ENCODE assay signal across 27 cellular contexts in the genomic region with DNA sequence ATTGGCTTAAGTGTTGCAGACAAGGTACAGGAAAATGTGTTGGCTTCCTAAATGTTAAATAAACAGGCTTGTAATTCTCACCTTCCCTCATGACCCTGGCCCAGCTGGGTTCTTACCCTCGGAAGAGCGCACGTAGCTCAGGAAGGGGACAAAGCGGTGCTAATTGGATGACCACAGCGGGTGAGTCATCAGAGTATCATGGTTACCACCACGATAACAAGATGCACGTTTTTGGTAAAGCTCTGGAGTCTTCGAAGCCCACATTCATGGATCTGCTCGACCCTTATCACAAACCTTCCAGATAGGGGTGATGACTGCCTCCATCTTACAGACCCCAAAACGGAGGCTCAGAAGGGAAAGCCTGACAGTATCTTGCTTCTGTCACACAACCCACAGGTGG. TPM values are rescaled to one million over a fixed set of nuclear protein-coding genes. Genes with fewer than 3 reads are reported as not detected.
DNase-seq lines count a peak whose midpoint lies in the region; ATAC-seq and FAIRE-seq lines count a peak whose summit lies in the region.
"Had no signal": no experiment of that assay in that cellular context is flagged by ENCODE, and none has a peak within 500 bp of the region (broad histone marks: within the 10 kb centered on the region; RNA-seq: fewer than 3 reads in every experiment).

No MANE protein-coding gene starts in this region.

- no peak for FAIRE-seq in RCC 7860 (lab: Jason Lieb, UNC)
- FAIRE-seq: A204.1, kidney had no signal

- H3K4me3 Mint-ChIP-seq in activated CD4-positive, alpha-beta memory T cell treated with anti-CD3 and anti-CD28 coated beads for 36 hours: no peak overlapping the region
- H3K4me3 Mint-ChIP-seq: activated naive CD8-positive, alpha-beta T cell treated with anti-CD3 and anti-CD28 coated beads, Interleukin-2, amount 10 ng/mL, durations not matched to agents 7 days and 5 days; naive B cell had no signal

- intact Hi-C loops in activated CD4-positive, alpha-beta memory T cell treated with anti-CD3 and anti-CD28 coated beads for 36 hours (cut with micrococcal nuclease): loop anchor here (5.0 kb wide), 2 partner anchors 170 to 360 kb away; a partner anchor contains a TSS

- H3K27ac Mint-ChIP-seq in activated CD4-positive, alpha-beta memory T cell treated with anti-CD3 and anti-CD28 coated beads for 36 hours: no peak overlapping the region
- H3K27ac Mint-ChIP-seq: activated naive CD8-positive, alpha-beta T cell treated with anti-CD3 and anti-CD28 coated beads, Interleukin-2, amount 10 ng/mL, durations not matched to agents 7 days and 5 days; activated T-helper 2 cell treated with anti-CD3 and anti-CD28 coated beads, Interferon-gamma antibody, Interleukin-2, Interleukin-4, amounts not matched to agents 10 μg/mL and 5 μg/mL and 100 μg/mL, durations not matched to agents 14 hours and 24 hours and 36 hours had no signal

- POLR2A ChIA-PET in activated CD4-positive, alpha-beta memory T cell treated with anti-CD3 and anti-CD28 coated beads for 36 hours (lab: Charles Lee): no interaction called here

- DNase-seq in NCI-H82 (lab: John Stamatoyannopoulos, UW) (peak; percentile 49), NCI-H82 treated with DMSO at 0.1 percent for 48 hours (lab: John Stamatoyannopoulos, UW; ENCODE audit: unreplicated experiment) (no peak), SW480 (ENCODE audit: low spot score) (peak; percentile 68), fibroblast of peridontal ligament (ENCODE audit: extremely low read depth) (peak; percentile 22), RCC 7860 (ENCODE audit: low spot score) (no peak), left lobe of liver (ENCODE audit: low spot score) (no peak)
- DNase-seq in activated CD4-positive, alpha-beta memory T cell treated with anti-CD3 and anti-CD28 coated beads for 36 hours: no peak
- DNase-seq: activated CD4-positive, alpha-beta T cell treated with anti-CD3 and anti-CD28 coated beads, Interleukin-2, amount 50 U/mL, for 1 hour; activated CD8-positive, alpha-beta memory T cell treated with anti-CD3 and anti-CD28 coated beads, Interleukin-2, amount 50 U/mL, for 4 hours; activated naive CD8-positive, alpha-beta T cell treated with anti-CD3 and anti-CD28 coated beads, Interleukin-2, amount 10 ng/mL, durations not matched to agents 7 days and 5 days; C1 segment of cervical spinal cord; cortex of kidney; GDM1; hypothalamus; Karpas-422; kidney; naive B cell; NCI-H524 treated with DMSO at 0.1 percent for 48 hours; occipital lobe; SIG-M5; stimulated activated CD4-positive, alpha-beta T cell treated with anti-CD3 and anti-CD28 coated beads, Interleukin-12 subunit alpha, Interleukin-12 subunit beta, amount 100 ng/mL, for 4 hours; T-helper 1 cell; upper lobe of left lung had no signal

- CTCF ChIA-PET in activated CD4-positive, alpha-beta memory T cell treated with anti-CD3 and anti-CD28 coated beads for 36 hours (lab: Charles Lee): interaction anchor here (1.1 to 1.9 kb wide), 5 partner anchors 16 to 1013 kb away, joined by 3 to 8 read pairs (median 3); a partner anchor contains a TSS

- ATAC-seq in HG02981 (IDR thresholded peaks at IDR 0.05; ENCODE audit: unreplicated experiment): no peak
- ATAC-seq in left lobe of liver: no peak

- no peaks in the 10 kb centered on the region for H3K4me1 Mint-ChIP-seq in activated CD4-positive, alpha-beta memory T cell treated with anti-CD3 and anti-CD28 coated beads for 36 hours (ENCODE audit: low read depth)
- H3K4me1 Mint-ChIP-seq: naive B cell had no signal

- peaks cover 20% of the 10 kb centered on the region for H3K9me3 Mint-ChIP-seq in activated CD4-positive, alpha-beta memory T cell treated with anti-CD3 and anti-CD28 coated beads for 36 hours

- peaks cover 13% of the 10 kb centered on the region for H3K27me3 Mint-ChIP-seq in activated CD4-positive, alpha-beta memory T cell treated with anti-CD3 and anti-CD28 coated beads for 36 hours

- peaks cover 9% of the 10 kb centered on the region for H3K36me3 Mint-ChIP-seq in activated CD4-positive, alpha-beta memory T cell treated with anti-CD3 and anti-CD28 coated beads for 36 hours
- H3K36me3 Mint-ChIP-seq: activated naive CD8-positive, alpha-beta T cell treated with anti-CD3 and anti-CD28 coated beads, Interleukin-2, amount 10 ng/mL, durations not matched to agents 7 days and 5 days had no signal

RNA-seq across cellular contexts. Expression of a gene that starts 32.8 kb away (rescaled TPM):
- not detected for total RNA-seq in activated CD4-positive, alpha-beta memory T cell treated with anti-CD3 and anti-CD28 coated beads for 36 hours
- total RNA-seq in left lobe of liver: 0.13 TPM
- total RNA-seq: activated naive CD8-positive, alpha-beta T cell treated with anti-CD3 and anti-CD28 coated beads, Interleukin-2, amount 10 ng/mL, durations not matched to agents 7 days and 5 days; activated T-helper 2 cell treated with anti-CD3 and anti-CD28 coated beads, Interferon-gamma antibody, Interleukin-2, Interleukin-4, amounts not matched to agents 10 μg/mL and 5 μg/mL and 100 μg/mL, durations not matched to agents 14 hours and 24 hours and 36 hours; occipital lobe; OCI-LY7 had no signal

Comparison
In these comparisons a context has a peak if more than half of its experiments do, and no peak if none do; other contexts are left out.
1. DNase-seq: peak in NCI-H82 (single experiment), SW480 (single experiment) and fibroblast of peridontal ligament (single experiment); none in NCI-H82 treated with DMSO at 0.1 percent for 48 hours (single experiment), RCC 7860 (single experiment), activated CD4-positive, alpha-beta memory T cell treated with anti-CD3 and anti-CD28 coated beads for 36 hours (single experiment) and left lobe of liver (single experiment).